In the genomic region with DNA sequence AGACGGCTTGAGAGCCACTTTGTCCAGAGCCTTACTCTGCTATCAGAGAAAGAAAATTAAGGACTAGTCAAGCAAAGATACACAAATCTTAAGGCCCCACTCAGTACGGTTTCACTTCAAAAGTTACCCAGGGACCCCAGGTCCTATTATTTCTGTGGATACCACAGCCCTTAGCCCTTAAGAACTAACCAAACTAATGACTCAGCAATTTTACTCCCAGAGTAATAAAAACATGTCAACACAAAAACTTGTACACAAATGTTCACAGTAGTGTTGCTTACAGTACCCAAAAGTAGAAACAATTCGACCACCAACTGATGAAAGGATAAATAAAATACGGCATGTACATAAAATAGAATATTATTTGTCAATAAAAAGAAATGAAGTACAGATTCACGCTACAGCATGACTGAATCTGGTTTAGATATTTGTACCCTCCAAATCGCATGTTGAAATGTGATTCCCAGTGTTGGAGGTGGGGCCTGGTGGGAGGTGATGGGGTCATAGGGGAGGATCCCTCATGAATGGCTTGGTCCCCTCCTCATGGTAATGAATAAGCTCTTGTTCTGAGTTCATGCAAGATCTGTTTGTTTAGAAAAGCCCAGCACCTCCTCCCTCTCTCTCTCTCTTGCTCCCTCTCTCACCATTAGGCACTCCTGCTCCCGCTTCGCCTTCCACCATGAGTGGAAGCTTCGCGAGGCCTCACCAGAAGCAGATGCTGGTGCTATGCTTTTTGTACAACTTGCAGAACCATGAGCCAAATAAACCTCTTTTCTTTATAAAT, we compare ENCODE assay signal across 1 cellular context.
TF ChIP-seq lines count a peak whose summit lies in the region.

No MANE protein-coding gene starts in this region.

TF ChIP-seq in HepG2, 621 proteins besides CTCF, POLR2A, EP300 and RAD21:
- peak; percentile 90 for TF ChIP-seq ZBTB33 (CRISPR knock-in tag; IDR thresholded peaks at IDR 0.05)
- TF ChIP-seq PHF20 (CRISPR knock-in tag; IDR thresholded peaks at IDR 0.05), result no peak
- TF ChIP-seq ETV5 (CRISPR knock-in tag; IDR thresholded peaks at IDR 0.05; ENCODE audit: borderline replicate concordance), result no peak
- no peak for TF ChIP-seq TOPORS (CRISPR knock-in tag; IDR thresholded peaks at IDR 0.05)
- TF ChIP-seq NFE2L2 (IDR thresholded peaks at IDR 0.05; ENCODE audit: low read length), result peak; percentile 91
- no peak for TF ChIP-seq TBP (CRISPR knock-in tag; IDR thresholded peaks at IDR 0.05)
- TF ChIP-seq CBX5 (CRISPR knock-in tag; IDR thresholded peaks at IDR 0.05; ENCODE audit: borderline replicate concordance), result 0 out of 2 replicates have a peak, but pooled peaks have one; percentile 19
- TF ChIP-seq RAD51 (IDR thresholded peaks at IDR 0.05; ENCODE audit: borderline replicate concordance), result no peak
- no peak for TF ChIP-seq BRD4 (CRISPR knock-in tag; IDR thresholded peaks at IDR 0.05)
- no peak for TF ChIP-seq ZNF839 (CRISPR knock-in tag; IDR thresholded peaks at IDR 0.05; ENCODE audit: borderline replicate concordance)
- peak; percentile 97 for TF ChIP-seq MAFF (IDR thresholded peaks at IDR 0.05; ENCODE audit: low read depth, low read length)
- no peak for TF ChIP-seq ZNF337 (CRISPR knock-in tag; IDR thresholded peaks at IDR 0.05; ENCODE audit: borderline replicate concordance, low read depth)
- no peak for TF ChIP-seq CCDC6 (CRISPR knock-in tag; IDR thresholded peaks at IDR 0.05)
- no peak for TF ChIP-seq ZNF225 (CRISPR knock-in tag; IDR thresholded peaks at IDR 0.05)
- no peak for TF ChIP-seq KDM5A (IDR thresholded peaks at IDR 0.05; ENCODE audit: borderline replicate concordance, low read length)
- no peak for TF ChIP-seq FOXA1 (IDR thresholded peaks at IDR 0.05)
- TF ChIP-seq FOXA1 (CRISPR knock-in tag; IDR thresholded peaks at IDR 0.05), result 0 out of 2 replicates have a peak, but pooled peaks have one; percentile 35
- no peak for TF ChIP-seq ZNF33B (CRISPR knock-in tag; IDR thresholded peaks at IDR 0.05)
- peak; percentile 96 to 98 for TF ChIP-seq MAFK (conservative IDR thresholded peaks at IDR 0.05 in 1 of 2, IDR thresholded peaks at IDR 0.05 in 1 of 2; ENCODE audit: low read length in 2 of 2)
- TF ChIP-seq ZNF589 (CRISPR knock-in tag; conservative IDR thresholded peaks at IDR 0.05), result no peak
- TF ChIP-seq ZBTB38 (CRISPR knock-in tag; IDR thresholded peaks at IDR 0.05), result 0 out of 2 replicates have a peak, but pooled peaks have one; percentile 31
- no peak for TF ChIP-seq TCF7L2 (IDR thresholded peaks at IDR 0.05; ENCODE audit: low read depth, low read length)
- TF ChIP-seq SPEN (CRISPR knock-in tag; IDR thresholded peaks at IDR 0.05; ENCODE audit: low read depth), result no peak
- TF ChIP-seq KLF12 (CRISPR knock-in tag; IDR thresholded peaks at IDR 0.05; ENCODE audit: borderline replicate concordance), result no peak
- TF ChIP-seq ARNTL (CRISPR knock-in tag; IDR thresholded peaks at IDR 0.05), result no peak
- no peak for TF ChIP-seq ZBTB43 (CRISPR knock-in tag; conservative IDR thresholded peaks at IDR 0.05)
- no peak for TF ChIP-seq ZNF362 (CRISPR knock-in tag; IDR thresholded peaks at IDR 0.05; ENCODE audit: borderline replicate concordance)
- TF ChIP-seq BORCS8-MEF2B (CRISPR knock-in tag; IDR thresholded peaks at IDR 0.05), result no peak
- TF ChIP-seq ZMYM4 (CRISPR knock-in tag; IDR thresholded peaks at IDR 0.05), result no peak
- TF ChIP-seq RXRA (CRISPR knock-in tag; IDR thresholded peaks at IDR 0.05), result no peak
- TF ChIP-seq NR2F6 (IDR thresholded peaks at IDR 0.05), result 0 out of 2 replicates have a peak, but pooled peaks have one; percentile 19
- TF ChIP-seq NR2F6 (CRISPR knock-in tag; IDR thresholded peaks at IDR 0.05), result no peak
- no peak for TF ChIP-seq ZNF816 (CRISPR knock-in tag; IDR thresholded peaks at IDR 0.05; ENCODE audit: borderline replicate concordance)
- TF ChIP-seq THAP11 (CRISPR knock-in tag; IDR thresholded peaks at IDR 0.05), result no peak
- no peak for TF ChIP-seq AHR (CRISPR knock-in tag; IDR thresholded peaks at IDR 0.05)
- TF ChIP-seq NR2C2 (CRISPR knock-in tag; IDR thresholded peaks at IDR 0.05; ENCODE audit: borderline replicate concordance), result peak; percentile 41; the same call in 1 of the 2 replicates
- no peak for TF ChIP-seq HDAC2 (CRISPR knock-in tag; IDR thresholded peaks at IDR 0.05)
- TF ChIP-seq E2F1 (CRISPR knock-in tag; IDR thresholded peaks at IDR 0.05), result no peak
- TF ChIP-seq POLR2G (IDR thresholded peaks at IDR 0.05; ENCODE audit: low read depth, low read length), result no peak
- TF ChIP-seq, protein P1, sequence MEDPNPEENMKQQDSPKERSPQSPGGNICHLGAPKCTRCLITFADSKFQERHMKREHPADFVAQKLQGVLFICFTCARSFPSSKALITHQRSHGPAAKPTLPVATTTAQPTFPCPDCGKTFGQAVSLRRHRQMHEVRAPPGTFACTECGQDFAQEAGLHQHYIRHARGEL (CRISPR knock-in tag; IDR thresholded peaks at IDR 0.05), result no peak
- peak; percentile 52 for TF ChIP-seq ZNF644 (CRISPR knock-in tag; IDR thresholded peaks at IDR 0.05; ENCODE audit: low read depth)
- TF ChIP-seq HDAC6 (IDR thresholded peaks at IDR 0.05; ENCODE audit: low read depth, low read length), result no peak
- TF ChIP-seq PBX3 (CRISPR knock-in tag; IDR thresholded peaks at IDR 0.05; ENCODE audit: borderline replicate concordance), result no peak
- TF ChIP-seq RBFOX2 (IDR thresholded peaks at IDR 0.05; ENCODE audit: low read depth, low read length), result no peak
- TF ChIP-seq, protein P2, sequence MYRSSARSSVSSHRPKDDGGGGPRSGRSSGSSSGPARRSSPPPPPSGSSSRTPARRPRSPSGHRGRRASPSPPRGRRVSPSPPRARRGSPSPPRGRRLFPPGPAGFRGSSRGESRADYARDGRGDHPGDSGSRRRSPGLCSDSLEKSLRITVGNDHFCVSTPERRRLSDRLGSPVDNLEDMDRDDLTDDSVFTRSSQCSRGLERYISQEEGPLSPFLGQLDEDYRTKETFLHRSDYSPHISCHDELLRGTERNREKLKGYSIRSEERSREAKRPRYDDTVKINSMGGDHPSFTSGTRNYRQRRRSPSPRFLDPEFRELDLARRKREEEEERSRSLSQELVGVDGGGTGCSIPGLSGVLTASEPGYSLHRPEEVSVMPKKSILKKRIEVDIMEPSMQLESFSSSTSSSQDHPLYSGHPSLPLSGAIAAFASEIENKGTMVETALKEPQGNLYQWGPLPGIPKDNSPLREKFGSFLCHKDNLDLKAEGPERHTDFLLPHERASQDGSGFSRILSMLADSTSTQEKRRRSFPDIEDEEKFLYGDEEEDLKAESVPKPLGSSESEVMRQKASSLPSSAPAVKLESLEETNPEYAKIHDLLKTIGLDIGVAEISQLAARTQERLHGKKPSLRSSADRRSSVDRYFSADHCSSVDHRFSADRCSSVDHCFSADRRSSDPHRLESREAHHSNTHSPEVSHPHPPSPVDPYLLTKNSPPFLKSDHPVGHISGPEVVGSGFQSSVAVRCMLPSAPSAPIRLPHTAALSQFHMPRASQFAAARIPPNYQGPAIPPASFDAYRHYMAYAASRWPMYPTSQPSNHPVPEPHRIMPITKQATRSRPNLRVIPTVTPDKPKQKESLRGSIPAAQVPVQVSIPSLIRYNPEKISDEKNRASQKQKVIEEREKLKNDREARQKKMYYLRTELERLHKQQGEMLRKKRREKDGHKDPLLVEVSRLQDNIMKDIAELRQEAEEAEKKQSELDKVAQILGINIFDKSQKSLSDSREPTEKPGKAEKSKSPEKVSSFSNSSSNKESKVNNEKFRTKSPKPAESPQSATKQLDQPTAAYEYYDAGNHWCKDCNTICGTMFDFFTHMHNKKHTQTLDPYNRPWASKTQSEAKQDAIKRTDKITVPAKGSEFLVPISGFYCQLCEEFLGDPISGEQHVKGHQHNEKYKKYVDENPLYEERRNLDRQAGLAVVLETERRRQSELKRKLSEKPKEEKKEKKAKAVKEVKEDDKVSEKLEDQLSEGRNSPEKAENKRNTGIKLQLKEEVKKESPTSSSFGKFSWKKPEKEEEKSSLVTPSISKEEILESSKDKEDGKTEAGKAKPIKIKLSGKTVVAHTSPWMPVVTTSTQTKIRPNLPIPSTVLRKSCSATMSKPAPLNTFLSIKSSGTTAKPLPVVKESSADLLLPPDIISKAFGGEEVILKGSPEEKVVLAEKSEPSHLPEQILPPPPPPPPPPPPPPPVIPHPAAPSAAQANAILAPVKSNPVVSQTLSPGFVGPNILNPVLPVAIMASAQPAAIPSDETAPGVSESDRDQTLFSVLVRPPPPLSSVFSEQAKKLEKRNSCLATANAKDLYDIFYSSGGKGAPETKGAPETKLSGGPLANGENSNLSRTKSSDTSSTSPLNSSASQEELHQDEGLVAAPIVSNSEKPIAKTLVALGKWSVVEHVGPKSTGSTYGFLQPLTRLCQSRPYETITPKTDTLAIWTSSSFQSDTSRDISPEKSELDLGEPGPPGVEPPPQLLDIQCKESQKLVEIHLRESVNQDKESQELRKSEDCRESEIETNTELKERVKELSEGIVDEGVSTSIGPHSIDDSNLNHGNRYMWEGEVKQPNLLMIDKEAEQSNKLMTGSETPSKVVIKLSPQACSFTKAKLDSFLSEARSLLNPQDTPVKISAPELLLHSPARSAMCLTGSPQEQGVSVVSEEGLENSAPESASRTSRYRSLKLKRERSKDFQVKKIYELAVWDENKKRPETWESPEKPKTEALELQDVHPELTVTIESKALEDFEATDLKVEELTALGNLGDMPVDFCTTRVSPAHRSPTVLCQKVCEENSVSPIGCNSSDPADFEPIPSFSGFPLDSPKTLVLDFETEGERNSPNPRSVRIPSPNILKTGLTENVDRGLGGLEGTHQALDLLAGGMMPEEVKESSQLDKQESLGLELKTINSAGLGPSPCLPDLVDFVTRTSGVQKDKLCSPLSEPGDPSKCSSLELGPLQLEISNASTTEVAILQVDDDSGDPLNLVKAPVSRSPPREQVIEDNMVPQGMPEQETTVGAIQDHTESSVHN (CRISPR knock-in tag; IDR thresholded peaks at IDR 0.05), result no peak
- no peak for TF ChIP-seq ZBTB3 (CRISPR knock-in tag; IDR thresholded peaks at IDR 0.05; ENCODE audit: borderline replicate concordance, low read depth)
- no peak for TF ChIP-seq NR2F1 (CRISPR knock-in tag; IDR thresholded peaks at IDR 0.05)
- TF ChIP-seq GATAD1 (CRISPR knock-in tag; IDR thresholded peaks at IDR 0.05), result no peak
